ENCODE assay signal across 12 cellular contexts in the genomic region with DNA sequence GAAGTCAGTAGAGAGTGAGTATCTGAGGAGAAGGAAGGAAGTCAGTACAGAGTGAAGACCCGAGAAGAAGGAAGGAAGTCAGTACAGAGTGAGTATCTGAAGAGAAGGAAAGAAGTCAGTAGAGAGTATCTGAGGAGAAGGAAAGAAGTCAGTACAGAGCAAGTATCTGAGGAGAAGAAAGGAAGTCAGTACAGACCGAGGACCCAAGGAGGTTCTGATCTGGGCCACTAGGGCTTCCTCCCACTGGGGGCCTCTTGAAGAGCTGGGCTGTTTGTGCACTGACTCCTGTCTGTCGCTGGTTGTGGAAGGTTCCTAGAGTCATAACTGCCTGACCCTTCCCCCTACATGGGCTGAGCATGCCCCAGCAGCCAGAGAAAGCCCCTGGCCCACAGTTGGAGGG.
"Had no signal": no experiment of that assay in that cellular context is flagged by ENCODE, and none has a peak within 500 bp of the region (broad histone marks: within the 10 kb centered on the region; RNA-seq: fewer than 3 reads in every experiment).

No MANE protein-coding gene starts in this region.

- H3K36me3 Mint-ChIP-seq: activated naive CD4-positive, alpha-beta T cell treated with anti-CD3 and anti-CD28 coated beads, Interleukin-2, amount 50 U/mL, for 72 hours had no signal

- H3K27me3 Mint-ChIP-seq: activated CD4-positive, alpha-beta T cell treated with anti-CD3 and anti-CD28 coated beads, Interleukin-2, amount 10 ng/mL, durations not matched to agents 24 days and 14 days had no signal

- H3K9me3 Mint-ChIP-seq: nephron had no signal

- DNase-seq: activated CD4-positive, alpha-beta T cell treated with anti-CD3 and anti-CD28 coated beads, Interleukin-2, amount 10 ng/mL, durations not matched to agents 24 days and 14 days; activated effector memory CD4-positive, alpha-beta T cell treated with anti-CD3 and anti-CD28 coated beads, Interleukin-2, amount 50 U/mL, for 16 hours; activated T-cell treated with anti-CD3 and anti-CD28 coated beads, Interleukin-2, amount 50 U/mL, for 1 hour; anterior cingulate cortex; hippocampal formation; stimulated activated CD4-positive, alpha-beta T cell treated with anti-CD3 and anti-CD28 coated beads, Interleukin-12 subunit alpha, Interleukin-12 subunit beta, amount 100 ng/mL, for 4 hours; stimulated activated naive CD4-positive, alpha-beta T cell treated with Interleukin-2 at 50 U/mL for 16 hours; T1000; WERI-Rb-1 had no signal

- ATAC-seq: activated naive CD4-positive, alpha-beta T cell treated with anti-CD3 and anti-CD28 coated beads, Interleukin-2, amount 50 U/mL, for 72 hours had no signal

- H3K36me3 ChIP-seq: WERI-Rb-1 had no signal

- H3K27ac Mint-ChIP-seq: activated CD4-positive, alpha-beta T cell treated with anti-CD3 and anti-CD28 coated beads, Interleukin-2, amount 10 ng/mL, durations not matched to agents 24 days and 14 days had no signal

- H3K4me3 ChIP-seq: lung had no signal

- H3K27ac ChIP-seq: WERI-Rb-1 had no signal

- H3K4me1 Mint-ChIP-seq: activated CD4-positive, alpha-beta T cell treated with anti-CD3 and anti-CD28 coated beads, Interleukin-2, amount 10 ng/mL, durations not matched to agents 24 days and 14 days had no signal

- H3K4me3 Mint-ChIP-seq: activated CD4-positive, alpha-beta T cell treated with anti-CD3 and anti-CD28 coated beads, Interleukin-2, amount 10 ng/mL, durations not matched to agents 24 days and 14 days; nephron had no signal
